In the genomic region with DNA sequence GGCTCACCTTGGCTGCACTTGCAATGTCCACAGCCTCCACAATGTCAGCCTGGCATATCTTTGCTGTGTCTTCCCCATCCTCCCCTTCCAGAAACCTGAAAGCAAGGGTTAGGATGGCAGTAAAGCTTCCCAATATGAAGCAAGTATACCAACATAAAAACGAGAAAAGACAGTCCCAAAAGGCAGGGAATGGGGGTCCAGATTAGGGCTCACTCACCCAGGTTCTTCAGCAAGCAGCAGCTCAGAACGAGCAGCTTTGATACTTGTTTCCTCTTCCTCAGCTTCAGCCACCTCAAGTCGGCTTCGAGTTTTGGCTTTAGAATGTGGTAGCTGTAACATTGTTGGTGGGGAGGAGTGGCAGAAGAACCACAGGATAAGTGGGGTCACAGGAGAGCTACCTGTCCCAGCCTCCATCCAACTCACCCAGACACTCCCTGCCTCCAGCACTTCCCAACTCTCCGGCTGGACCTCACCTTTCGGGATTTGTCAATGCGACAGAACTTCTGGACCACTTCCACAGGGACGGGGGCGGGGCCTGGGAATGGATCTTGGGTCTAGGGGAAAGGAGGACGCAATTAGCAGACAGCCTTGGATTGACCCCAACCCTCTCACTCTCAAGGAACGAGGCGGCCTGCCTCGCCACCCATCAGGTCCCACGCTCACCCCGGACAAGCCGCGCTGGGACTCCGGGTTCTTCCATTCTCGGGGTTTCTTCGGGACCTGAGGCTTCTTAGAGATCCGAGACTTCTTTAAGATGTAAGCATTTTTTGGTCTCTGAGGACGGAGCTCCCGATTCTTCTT, we compare ENCODE assay signal across 8 cellular contexts. TPM values are rescaled to one million over a fixed set of nuclear protein-coding genes. Genes with fewer than 3 reads are reported as not detected.
DNase-seq lines count a peak whose midpoint lies in the region; ATAC-seq and TF ChIP-seq lines count a peak whose summit lies in the region.

No MANE protein-coding gene starts in this region.

- DNase-seq in left ventricle myocardium inferior (no peak), left ventricle myocardium superior (no peak), body of pancreas (no peak), mesenteric fat pad (ENCODE audit: low spot score) (peak; percentile 89), GM10266 (ENCODE audit: extremely low spot score) (no peak), hippocampal formation (lab: John Stamatoyannopoulos, UW) (no peak)
- no peak for DNase-seq in activated effector memory CD4-positive, alpha-beta T cell treated with Interleukin-2 at 50 U/mL for 16 hours
- DNase-seq in stimulated activated naive CD4-positive, alpha-beta T cell (lab: John Stamatoyannopoulos, UW): no peak

- no peak for ATAC-seq in left ventricle myocardium superior
- ATAC-seq in body of pancreas: no peak

- H3K9me3 ChIP-seq in left ventricle myocardium inferior (replicated peaks): no peaks in the 10 kb centered on the region
- H3K9me3 ChIP-seq in body of pancreas: no peaks in the 10 kb centered on the region

- peak overlapping the region; percentile 93 for H3K27ac ChIP-seq in left ventricle myocardium inferior (replicated peaks)
- peak overlapping the region in 3 of 4 donors; percentile 55 to 80 (median 65) for H3K27ac ChIP-seq in body of pancreas

- H3K27me3 ChIP-seq in left ventricle myocardium inferior (ENCODE audit: low read depth): no peaks in the 10 kb centered on the region
- no peaks in the 10 kb centered on the region for H3K27me3 ChIP-seq in body of pancreas

- TF ChIP-seq CTCF in left ventricle myocardium inferior (IDR thresholded peaks at IDR 0.05; ENCODE audit: borderline replicate concordance) (no peak), body of pancreas (IDR thresholded peaks at IDR 0.05) (no peak), GM10266 (IDR thresholded peaks at IDR 0.05; ENCODE audit: control insufficient read depth, insufficient read depth, low read depth, missing control alignments) (no peak)

- 5 to 7% methylated on average over 8 to 23 of the region's 23 CpGs for WGBS in body of pancreas, 2 donors

- peaks cover 34% of the 10 kb centered on the region for H3K4me1 ChIP-seq in left ventricle myocardium inferior
- H3K4me1 ChIP-seq in body of pancreas: peaks cover 25% of the 10 kb centered on the region

- peak overlapping the region; percentile 83 for H3K4me3 ChIP-seq in left ventricle myocardium inferior
- peak overlapping the region; percentile 35 to 36 for H3K4me3 ChIP-seq in body of pancreas

- TF ChIP-seq POLR2A in body of pancreas (IDR thresholded peaks at IDR 0.05): no peak

- H3K36me3 ChIP-seq in left ventricle myocardium inferior: peaks cover 65% of the 10 kb centered on the region
- peaks cover 0 to 6% of the 10 kb centered on the region in 2 donors for H3K36me3 ChIP-seq in body of pancreas (replicated peaks in 1 of 2; ENCODE audit: insufficient read depth in 1 of 2, low read depth in 2 of 2)

- intact Hi-C loops in left ventricle myocardium inferior (cut with micrococcal nuclease) (no loop called here), left ventricle myocardium superior (cut with micrococcal nuclease) (no loop called here), body of pancreas (cut with DNase I) (no loop called here)

RNA-seq across cellular contexts. Expression of a gene that starts 0.7 kb away (rescaled TPM):
- total RNA-seq in left ventricle myocardium inferior: 13.3 TPM
- 15.1 TPM for total RNA-seq in left ventricle myocardium superior
- 10 to 100 TPM; 27.8 to 43.2 TPM for total RNA-seq in body of pancreas
- total RNA-seq in mesenteric fat pad: 48.9 TPM

RNA-seq across cellular contexts. Expression of a gene that starts 1.1 kb away (rescaled TPM):
- total RNA-seq in left ventricle myocardium inferior (47.8 TPM), left ventricle myocardium superior (57.3 TPM), body of pancreas (10 to 100 TPM; 10.2 to 19.7 TPM), mesenteric fat pad (34.8 TPM)

RNA-seq across cellular contexts. Expression of a gene that starts 10.4 kb away (rescaled TPM):
- total RNA-seq in left ventricle myocardium inferior: 59.4 TPM
- total RNA-seq in left ventricle myocardium superior: 59.4 TPM
- total RNA-seq in body of pancreas: 10 to 100 TPM; 31.3 to 31.9 TPM
- 56.2 TPM for total RNA-seq in mesenteric fat pad

RNA-seq across cellular contexts. Expression of a gene that starts 11.4 kb away (rescaled TPM):
- total RNA-seq in left ventricle myocardium inferior (7.5 TPM), left ventricle myocardium superior (6.9 TPM), body of pancreas (1 to 10 TPM; 3.9 to 5.6 TPM), mesenteric fat pad (10.7 TPM)

RNA-seq across cellular contexts. Expression of a gene that starts 16.5 kb away (rescaled TPM):
- total RNA-seq in left ventricle myocardium inferior: 950 TPM
- total RNA-seq in left ventricle myocardium superior: 931 TPM
- 1,000 to 10,000 TPM in 1 of 2 donors, 100 to 1,000 TPM in 1; 772 to 1,608 TPM for total RNA-seq in body of pancreas
- total RNA-seq in mesenteric fat pad: 1,776 TPM
